ENCODE assay signal across 8 cellular contexts in genomic region chr14:75126121-75126544, GRCh38. TPM values are rescaled to one million over a fixed set of nuclear protein-coding genes. Genes with fewer than 3 reads are reported as not detected.
DNase-seq lines count a peak whose midpoint lies in the region; ATAC-seq and TF ChIP-seq lines count a peak whose summit lies in the region.

No MANE protein-coding gene starts in this region.

- H3K9me3 ChIP-seq in spleen: no peaks in the 10 kb centered on the region

- peaks cover 0 to 23% (median 5%) of the 10 kb centered on the region in 6 donors for H3K36me3 ChIP-seq in spleen

- H3K4me3 ChIP-seq in spleen: peak overlapping the region; percentile 59 to 81 (median 74)

- intact Hi-C loops in spleen (cut with DNase I; ENCODE audit: low total_unique reads): no loop called here

- no peaks in the 10 kb centered on the region for H3K27me3 ChIP-seq in spleen (replicated peaks in 1 of 7)

- 0 to 3% (median 1%) methylated on average over 6 of the region's 6 CpGs for WGBS in spleen, 5 donors

- TF ChIP-seq POLR2A in spleen (IDR thresholded peaks at IDR 0.05): no peak

- TF ChIP-seq CTCF in VCaP (conservative IDR thresholded peaks at IDR 0.05) (no peak), glutamatergic neuron (IDR thresholded peaks at IDR 0.05; ENCODE audit: partially characterized antibody, unreplicated experiment) (no peak), spleen (IDR thresholded peaks at IDR 0.05 in 8 of 11, conservative IDR thresholded peaks at IDR 0.05 in 3 of 11) (no peak)

- H3K36me3 Mint-ChIP-seq in activated T-cell treated with anti-CD3 and anti-CD28 coated beads, Interleukin-2, amount 50 U/mL, for 4 hours (ENCODE audit: insufficient read depth): peaks cover 16% of the 10 kb centered on the region
- no peaks in the 10 kb centered on the region for H3K36me3 Mint-ChIP-seq in glutamatergic neuron (ENCODE audit: unreplicated experiment)

- DNase-seq in activated T-cell treated with anti-CD3 and anti-CD28 coated beads, Interleukin-2, amount 50 U/mL, for 4 hours: no peak
- DNase-seq in activated T-cell treated with anti-CD3 and anti-CD28 coated beads for 4 hours (no peak), glutamatergic neuron (no peak), spleen (no peak), anterior cingulate cortex (lab: John Stamatoyannopoulos, UW) (no peak)

- peak overlapping the region; percentile 89 for H3K27ac ChIP-seq in VCaP
- peak overlapping the region; percentile 94 to 99 (median 98) for H3K27ac ChIP-seq in spleen

- no peaks in the 10 kb centered on the region for H3K27me3 Mint-ChIP-seq in activated T-cell treated with anti-CD3 and anti-CD28 coated beads, Interleukin-2, amount 50 U/mL, for 4 hours (ENCODE audit: low read depth)
- peaks cover 4% of the 10 kb centered on the region for H3K27me3 Mint-ChIP-seq in glutamatergic neuron (ENCODE audit: unreplicated experiment)

- no peak for ATAC-seq in activated T-cell treated with anti-CD3 and anti-CD28 coated beads, Interleukin-2, amount 50 U/mL, for 4 hours
- ATAC-seq in HG03521 (IDR thresholded peaks at IDR 0.05; ENCODE audit: unreplicated experiment) (no peak), GM21717 (IDR thresholded peaks at IDR 0.05; ENCODE audit: unreplicated experiment) (no peak)

- H3K4me1 ChIP-seq in spleen: peaks cover 29 to 78% (median 49%) of the 10 kb centered on the region in 6 donors

- H3K27ac Mint-ChIP-seq in glutamatergic neuron (ENCODE audit: unreplicated experiment): peak overlapping the region; percentile 95

- H3K4me1 Mint-ChIP-seq in activated T-cell treated with anti-CD3 and anti-CD28 coated beads, Interleukin-2, amount 50 U/mL, for 4 hours (ENCODE audit: low read depth): peaks cover 37% of the 10 kb centered on the region
- peaks cover 9% of the 10 kb centered on the region for H3K4me1 Mint-ChIP-seq in glutamatergic neuron (ENCODE audit: low read depth, unreplicated experiment)

- no peaks in the 10 kb centered on the region for H3K9me3 Mint-ChIP-seq in activated T-cell treated with anti-CD3 and anti-CD28 coated beads, Interleukin-2, amount 50 U/mL, for 4 hours
- H3K9me3 Mint-ChIP-seq in glutamatergic neuron (ENCODE audit: unreplicated experiment): no peaks in the 10 kb centered on the region

- peak overlapping the region; percentile 97 for H3K4me3 Mint-ChIP-seq in activated T-cell treated with anti-CD3 and anti-CD28 coated beads, Interleukin-2, amount 50 U/mL, for 4 hours
- peak overlapping the region; percentile 94 for H3K4me3 Mint-ChIP-seq in glutamatergic neuron (ENCODE audit: unreplicated experiment)

RNA-seq across cellular contexts. Expression of gene NEK9, which starts 0.7 kb away (rescaled TPM):
- 10 to 100 TPM; 48.5 to 51.2 (median 50.4) TPM for total RNA-seq in activated T-cell treated with anti-CD3 and anti-CD28 coated beads, Interleukin-2, amount 50 U/mL, for 4 hours
- total RNA-seq in glutamatergic neuron (ENCODE audit: unreplicated experiment) (50.7 TPM), spleen (100 to 1,000 TPM in 1 of 7 donors, 10 to 100 TPM in 6; 68.5 to 102 (median 86.5) TPM)
- polyA plus RNA-seq in spleen: 10 to 100 TPM; 31.7 to 38.8 (median 33.0) TPM

RNA-seq across cellular contexts. Expression of gene TMED10, which starts 50.3 kb away (rescaled TPM):
- total RNA-seq in activated T-cell treated with anti-CD3 and anti-CD28 coated beads, Interleukin-2, amount 50 U/mL, for 4 hours: 100 to 1,000 TPM; 184 to 196 (median 195) TPM
- total RNA-seq in glutamatergic neuron (ENCODE audit: unreplicated experiment) (124 TPM), spleen (100 to 1,000 TPM; 167 to 212 (median 191) TPM)
- 10 to 100 TPM; 33.3 to 52.2 (median 46.6) TPM for polyA plus RNA-seq in spleen

RNA-seq across cellular contexts. Expression of gene ZC2HC1C, which starts 56.7 kb away (rescaled TPM):
- total RNA-seq in activated T-cell treated with anti-CD3 and anti-CD28 coated beads, Interleukin-2, amount 50 U/mL, for 4 hours: under 1 TPM; 0.45 to 0.84 (median 0.78) TPM
- total RNA-seq in glutamatergic neuron (ENCODE audit: unreplicated experiment): 3.2 TPM
- total RNA-seq in spleen: 1 to 10 TPM in 6 of 7 donors, under 1 TPM in 1; 0.89 to 2.8 (median 1.1) TPM
- 1 to 10 TPM; 1.1 to 2.4 (median 1.2) TPM for polyA plus RNA-seq in spleen
